11 cellular contexts compared by ENCODE assay signal in genomic region chr4:100299019-100299418, GRCh38.
DNase-seq lines count a peak whose midpoint lies in the region; FAIRE-seq and TF ChIP-seq lines count a peak whose summit lies in the region.
"Had no signal": no experiment of that assay in that cellular context is flagged by ENCODE, and none has a peak within 500 bp of the region (broad histone marks: within the 10 kb centered on the region; RNA-seq: fewer than 3 reads in every experiment).

No MANE protein-coding gene starts in this region.

- H3K4me3 Mint-ChIP-seq in activated CD4-positive, alpha-beta T cell treated with anti-CD3 and anti-CD28 coated beads, Interleukin-2, amount 10 ng/mL, durations not matched to agents 7 days and 5 days: no peak overlapping the region
- H3K4me3 Mint-ChIP-seq: H9 had no signal

- H3K36me3 Mint-ChIP-seq in activated CD4-positive, alpha-beta T cell treated with anti-CD3 and anti-CD28 coated beads, Interleukin-2, amount 10 ng/mL, durations not matched to agents 7 days and 5 days (ENCODE audit: low read depth): no peaks in the 10 kb centered on the region

- peak; percentile 96 for DNase-seq in HT1080 (ENCODE audit: low read depth)
- DNase-seq in bronchial epithelial cell (ENCODE audit: low read depth): peak; percentile 80
- DNase-seq in left kidney (ENCODE audit: low read depth, low spot score): peak; percentile 23
- peak; percentile 46 for DNase-seq in urothelium cell line (ENCODE audit: low spot score)
- no peak for DNase-seq in AML-193 (lab: John Stamatoyannopoulos, UW)
- DNase-seq in activated CD4-positive, alpha-beta T cell treated with anti-CD3 and anti-CD28 coated beads, Interleukin-2, amount 10 ng/mL, durations not matched to agents 7 days and 5 days: no peak
- no peak for DNase-seq in occipital lobe (lab: John Stamatoyannopoulos, UW)
- DNase-seq: activated CD4-positive, CD25-positive, alpha-beta regulatory T cell; H9; stimulated activated CD4-positive, alpha-beta T cell treated with anti-CD3 and anti-CD28 coated beads, Interleukin-4, amount 100 ng/mL, for 1 hour had no signal

- FAIRE-seq in bronchial epithelial cell (lab: Jason Lieb, UNC): no peak
- FAIRE-seq in urothelium cell line (lab: Jason Lieb, UNC): no peak
- FAIRE-seq: GM12878 had no signal

- H3K27me3 ChIP-seq in bronchial epithelial cell (ENCODE audit: control insufficient read depth, insufficient read depth, low read length): no peaks in the 10 kb centered on the region

- H3K27me3 Mint-ChIP-seq in activated CD4-positive, alpha-beta T cell treated with anti-CD3 and anti-CD28 coated beads, Interleukin-2, amount 10 ng/mL, durations not matched to agents 7 days and 5 days: no peaks in the 10 kb centered on the region

- H3K36me3 ChIP-seq in bronchial epithelial cell (ENCODE audit: control insufficient read depth, insufficient read depth, low read length): no peaks in the 10 kb centered on the region

- POLR2A ChIA-PET in activated CD4-positive, alpha-beta T cell treated with anti-CD3 and anti-CD28 coated beads, Interleukin-2, amount 10 ng/mL, durations not matched to agents 7 days and 5 days (lab: Charles Lee): no interaction called here

- no peak for TF ChIP-seq CTCF in bronchial epithelial cell (IDR thresholded peaks at IDR 0.05; ENCODE audit: insufficient read depth, low read length, severe bottlenecking)

- H3K27ac Mint-ChIP-seq in activated CD4-positive, alpha-beta T cell treated with anti-CD3 and anti-CD28 coated beads, Interleukin-2, amount 10 ng/mL, durations not matched to agents 7 days and 5 days: no peak overlapping the region

- H3K4me3 ChIP-seq in bronchial epithelial cell (ENCODE audit: low read depth, low read length): no peak overlapping the region
- H3K4me3 ChIP-seq: GM12878 had no signal

- CTCF ChIA-PET in activated CD4-positive, alpha-beta T cell treated with anti-CD3 and anti-CD28 coated beads, Interleukin-2, amount 10 ng/mL, durations not matched to agents 7 days and 5 days (lab: Charles Lee): no interaction called here

- no peaks in the 10 kb centered on the region for H3K4me1 Mint-ChIP-seq in activated CD4-positive, alpha-beta T cell treated with anti-CD3 and anti-CD28 coated beads, Interleukin-2, amount 10 ng/mL, durations not matched to agents 7 days and 5 days

- H3K9me3 Mint-ChIP-seq in activated CD4-positive, alpha-beta T cell treated with anti-CD3 and anti-CD28 coated beads, Interleukin-2, amount 10 ng/mL, durations not matched to agents 7 days and 5 days: peaks cover 3% of the 10 kb centered on the region
- H3K9me3 Mint-ChIP-seq: H9 had no signal

Comparison
In these comparisons a context has a peak if more than half of its experiments do, and no peak if none do; other contexts are left out.
1. DNase-seq: peak in HT1080 (single experiment), bronchial epithelial cell (single experiment), left kidney (single experiment) and urothelium cell line (single experiment); none in AML-193 (0 of 2), activated CD4-positive, alpha-beta T cell treated with anti-CD3 and anti-CD28 coated beads, Interleukin-2, amount 10 ng/mL, durations not matched to agents 7 days and 5 days (single experiment) and occipital lobe (single experiment).